Comparison of ENCODE assay signal across 21 cellular contexts in the genomic region with DNA sequence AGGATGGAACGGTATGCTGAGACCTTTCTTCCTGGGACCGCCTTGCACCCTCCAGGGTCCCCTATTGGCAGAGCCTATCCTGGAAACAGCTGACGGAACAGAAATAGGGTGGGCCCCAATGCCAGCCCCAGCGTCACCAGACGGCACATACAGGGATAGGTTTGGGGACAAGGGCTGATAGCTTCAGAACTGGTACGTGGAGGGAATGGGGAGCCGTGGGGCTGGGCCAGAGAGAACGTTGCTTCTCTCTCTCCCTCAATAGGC. TPM values are rescaled to one million over a fixed set of nuclear protein-coding genes. Genes with fewer than 3 reads are reported as not detected.
DNase-seq lines count a peak whose midpoint lies in the region; ATAC-seq and TF ChIP-seq lines count a peak whose summit lies in the region.
"Had no signal": no experiment of that assay in that cellular context is flagged by ENCODE, and none has a peak within 500 bp of the region (broad histone marks: within the 10 kb centered on the region; RNA-seq: fewer than 3 reads in every experiment).

No MANE protein-coding gene starts in this region.

- peak overlapping the region; percentile 72 for H3K27ac Mint-ChIP-seq in Calu3 (ENCODE audit: unreplicated experiment)
- H3K27ac Mint-ChIP-seq: activated T-cell treated with anti-CD3 and anti-CD28 coated beads, Interleukin-2, amount 50 U/mL, for 24 hours; CD4-positive, alpha-beta memory T cell had no signal

- ATAC-seq in foreskin keratinocyte (no peak), HG03354 (IDR thresholded peaks at IDR 0.05; ENCODE audit: poor library complexity, severe bottlenecking, unreplicated experiment) (no peak), HG03378 (IDR thresholded peaks at IDR 0.05; ENCODE audit: unreplicated experiment) (no peak)
- ATAC-seq: activated CD4-positive, CD25-positive, alpha-beta regulatory T cell treated with anti-CD3 and anti-CD28 coated beads, Interleukin-2, amount 50 U/mL, for 24 hours had no signal

- peaks cover 73% of the 10 kb centered on the region for H3K4me1 Mint-ChIP-seq in Calu3 (ENCODE audit: low read depth, unreplicated experiment)
- H3K4me1 Mint-ChIP-seq: CD4-positive, alpha-beta memory T cell had no signal

- H3K27me3 ChIP-seq in adipocyte (replicated peaks; ENCODE audit: control insufficient read depth, insufficient read depth, low read length) (no peaks in the 10 kb centered on the region), foreskin keratinocyte (no peaks in the 10 kb centered on the region), skeletal muscle satellite cell (ENCODE audit: control insufficient read depth, insufficient read depth, low read length) (no peaks in the 10 kb centered on the region)
- H3K27me3 ChIP-seq: Peyer's patch had no signal

- H3K36me3 Mint-ChIP-seq in Calu3 (ENCODE audit: insufficient read depth, unreplicated experiment): peaks cover 19% of the 10 kb centered on the region
- H3K36me3 Mint-ChIP-seq: CD4-positive, alpha-beta memory T cell had no signal

- CTCF ChIA-PET in Calu3 (lab: Charles Lee): interaction anchor here (1.0 to 1.2 kb wide), 2 partner anchors 31 to 46 kb away, joined by 3 to 9 read pairs; no protein-coding TSS in a partner anchor

- no peaks in the 10 kb centered on the region for H3K27me3 Mint-ChIP-seq in Calu3 (ENCODE audit: unreplicated experiment)

- peak overlapping the region; percentile 41 for H3K4me2 ChIP-seq in skeletal muscle satellite cell (ENCODE audit: low read length)

- TF ChIP-seq CTCF in Calu3 (IDR thresholded peaks at IDR 0.05; ENCODE audit: unreplicated experiment): no peak
- no peak for TF ChIP-seq CTCF in foreskin keratinocyte (conservative IDR thresholded peaks at IDR 0.05)

- no peak overlapping the region for H3K4me3 Mint-ChIP-seq in Calu3 (ENCODE audit: low read depth, unreplicated experiment)
- H3K4me3 Mint-ChIP-seq: activated T-cell treated with anti-CD3 and anti-CD28 coated beads, Interleukin-2, amount 50 U/mL, for 24 hours; CD4-positive, alpha-beta memory T cell had no signal

- H3K36me3 ChIP-seq in adipocyte (ENCODE audit: control insufficient read depth, insufficient read depth, low read length, severe bottlenecking) (no peaks in the 10 kb centered on the region), skeletal muscle satellite cell (ENCODE audit: insufficient read depth, low read length) (no peaks in the 10 kb centered on the region)
- H3K36me3 ChIP-seq: Peyer's patch had no signal

- peaks cover 19% of the 10 kb centered on the region for H3K4me1 ChIP-seq in adipocyte (ENCODE audit: control insufficient read depth, insufficient read depth, low read length)
- peaks cover 30% of the 10 kb centered on the region for H3K4me1 ChIP-seq in foreskin keratinocyte
- H3K4me1 ChIP-seq in skeletal muscle satellite cell (ENCODE audit: control insufficient read depth, insufficient read depth, low read length): peaks cover 43% of the 10 kb centered on the region
- H3K4me1 ChIP-seq: Peyer's patch had no signal

- H3K4me3 ChIP-seq in adipocyte (ENCODE audit: low read length): peak overlapping the region; percentile 43
- H3K4me3 ChIP-seq in skeletal muscle satellite cell (ENCODE audit: low read length): peak overlapping the region; percentile 4
- H3K4me3 ChIP-seq: lung, Peyer's patch, SK-N-MC had no signal

- DNase-seq in Calu3 (peak; percentile 72), adipocyte (ENCODE audit: low read depth) (no peak), foreskin keratinocyte (no peak), NK-92 (lab: John Stamatoyannopoulos, UW; ENCODE audit: unreplicated experiment) (no peak), NCI-H2029 treated with DMSO at 0.1 percent for 48 hours (lab: John Stamatoyannopoulos, UW) (no peak)
- DNase-seq: activated naive CD4-positive, alpha-beta T cell treated with anti-CD3 and anti-CD28 coated beads, Interleukin-2, amount 50 U/mL, for 16 hours; activated T-cell treated with anti-CD3 and anti-CD28 coated beads, Interleukin-2, amount 50 U/mL, for 24 hours; CD4-positive, alpha-beta memory T cell; DMS53; GF-D8; KBM-7; NCI-H2029; NCI-H345; occipital lobe; Peyer's patch had no signal

- no TSS peak for BruUV-seq in Calu3 (replicated peaks; lab: Mats Ljungman, UMichigan)

- H3K9ac ChIP-seq in adipocyte (ENCODE audit: low read length): peak overlapping the region; percentile 59
- peak overlapping the region; percentile 55 for H3K9ac ChIP-seq in skeletal muscle satellite cell (ENCODE audit: low read depth, low read length)

- H3K27ac ChIP-seq in foreskin keratinocyte: peak overlapping the region; percentile 28
- H3K27ac ChIP-seq: Peyer's patch, SK-N-MC had no signal

- no peaks in the 10 kb centered on the region for H3K9me3 Mint-ChIP-seq in Calu3 (ENCODE audit: low read depth, unreplicated experiment)
- H3K9me3 Mint-ChIP-seq: activated T-cell treated with anti-CD3 and anti-CD28 coated beads, Interleukin-2, amount 50 U/mL, for 24 hours; CD4-positive, alpha-beta memory T cell had no signal

- H3K9me3 ChIP-seq in adipocyte (ENCODE audit: control insufficient read depth, low read length) (no peaks in the 10 kb centered on the region), skeletal muscle satellite cell (replicated peaks; ENCODE audit: low read length) (no peaks in the 10 kb centered on the region)
- H3K9me3 ChIP-seq: Peyer's patch had no signal

- intact Hi-C loops in Calu3 (cut with micrococcal nuclease; ENCODE audit: unreplicated experiment): no loop called here

RNA-seq across cellular contexts. Expression of a gene that starts 40.4 kb away (rescaled TPM):
- 81.2 and 85.2 TPM in 2 replicates for total RNA-seq in Calu3 (2022)
- 92.2 and 130 TPM in 2 replicates for total RNA-seq in foreskin keratinocyte
- polyA plus RNA-seq in foreskin keratinocyte: 149 and 243 TPM in 2 replicates
- total RNA-seq in skeletal muscle satellite cell (2012; rRNA removed): 2.0 and 2.3 TPM in 2 replicates
